ENCODE assay signal across 5 cellular contexts in the genomic region with DNA sequence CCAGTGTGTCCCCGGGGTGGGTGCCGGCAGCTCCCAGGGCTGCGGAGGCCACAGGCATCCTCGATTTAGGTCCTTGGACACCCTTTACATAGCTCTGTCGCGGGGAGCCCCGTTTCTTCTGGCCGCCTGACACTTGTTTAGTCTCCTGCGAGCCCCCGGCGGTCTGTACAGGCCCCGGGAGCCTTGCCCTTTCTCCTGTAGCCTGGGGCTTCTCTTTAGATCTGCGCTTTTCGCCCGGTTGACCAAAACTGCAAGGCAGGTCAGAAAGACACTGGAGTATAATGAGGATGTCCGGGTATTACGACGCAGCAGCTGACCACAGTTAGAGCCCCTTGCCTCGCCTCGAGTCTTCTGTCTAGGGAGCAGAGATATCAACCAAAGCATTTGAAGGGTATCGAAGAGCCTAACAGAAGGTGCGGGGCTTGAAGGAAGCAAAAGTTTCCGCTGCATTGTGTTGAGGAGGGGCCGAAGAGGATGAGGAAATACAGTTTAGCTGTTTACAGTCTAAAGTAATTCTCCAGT. TPM values are rescaled to one million over a fixed set of nuclear protein-coding genes. Genes with fewer than 3 reads are reported as not detected.
DNase-seq lines count a peak whose midpoint lies in the region; ATAC-seq and TF ChIP-seq lines count a peak whose summit lies in the region.

No MANE protein-coding gene starts in this region.

- H3K27me3 ChIP-seq in foreskin keratinocyte = no peaks in the 10 kb centered on the region

- DNase-seq in NCI-H69 (lab: John Stamatoyannopoulos, UW) = peak; percentile 55
- no peak for DNase-seq in foreskin keratinocyte
- DNase-seq in NCI-H2029 treated with DMSO at 0.1 percent for 48 hours (lab: John Stamatoyannopoulos, UW) = no peak

- H3K27ac ChIP-seq in foreskin keratinocyte (peak overlapping the region; percentile 50), temporal lobe (ENCODE audit: low read depth, low read length) (peak overlapping the region; percentile 62)

- ATAC-seq in GM21447 (IDR thresholded peaks at IDR 0.05; ENCODE audit: unreplicated experiment) = peak; percentile 9
- no peak for ATAC-seq in foreskin keratinocyte

- H3K4me1 ChIP-seq in foreskin keratinocyte = peaks cover 13% of the 10 kb centered on the region

- no peak for TF ChIP-seq CTCF in foreskin keratinocyte (conservative IDR thresholded peaks at IDR 0.05)

RNA-seq across cellular contexts. Expression of a gene that starts 0.4 kb away (rescaled TPM):
- total RNA-seq in foreskin keratinocyte (22.9 and 26.1 TPM in 2 replicates), temporal lobe (14.0 TPM)
- polyA plus RNA-seq in foreskin keratinocyte = 9.5 and 12.8 TPM in 2 replicates

RNA-seq across cellular contexts. Expression of a gene that starts 0.8 kb away (rescaled TPM):
- 9.4 and 11.9 TPM in 2 replicates for total RNA-seq in foreskin keratinocyte
- 16.8 and 17.7 TPM in 2 replicates for polyA plus RNA-seq in foreskin keratinocyte
- 4.7 TPM for total RNA-seq in temporal lobe

RNA-seq across cellular contexts. Expression of a gene that starts 0.8 kb away (rescaled TPM):
- total RNA-seq in foreskin keratinocyte (16.5 and 18.8 TPM in 2 replicates), temporal lobe (4.9 TPM)
- polyA plus RNA-seq in foreskin keratinocyte = 11.1 and 13.5 TPM in 2 replicates

RNA-seq across cellular contexts. Expression of a gene that starts 45.1 kb away (rescaled TPM):
- total RNA-seq in foreskin keratinocyte (60.3 and 63.5 TPM in 2 replicates), temporal lobe (12.3 TPM)
- 83.8 and 84.2 TPM in 2 replicates for polyA plus RNA-seq in foreskin keratinocyte

RNA-seq across cellular contexts. Expression of a gene that starts 49.2 kb away (rescaled TPM):
- total RNA-seq in foreskin keratinocyte (0.71 and 1.2 TPM in 2 replicates), temporal lobe (4.2 TPM)
- polyA plus RNA-seq in foreskin keratinocyte = 0.61 and 0.78 TPM in 2 replicates
